32 cellular contexts compared by ENCODE assay signal in the genomic region with DNA sequence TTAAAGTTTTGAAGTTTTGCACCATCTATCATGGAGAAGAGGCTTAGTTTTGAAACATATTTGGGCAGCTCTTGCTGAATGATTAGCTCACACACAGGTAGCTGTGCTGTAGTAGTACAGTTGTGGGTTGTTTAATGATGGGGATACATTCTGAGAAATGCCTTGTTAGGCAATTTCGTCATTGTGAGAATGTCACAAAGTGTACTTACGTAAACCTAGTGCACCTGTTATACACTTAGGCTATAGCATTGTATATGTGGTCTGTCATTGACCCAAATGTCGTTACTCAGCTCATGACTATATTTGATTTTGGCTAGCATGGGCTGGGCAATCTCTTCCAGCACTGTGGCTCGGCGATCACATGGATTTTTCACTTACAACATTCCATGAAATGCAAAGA.
"Had no signal": no experiment of that assay in that cellular context is flagged by ENCODE, and none has a peak within 500 bp of the region (broad histone marks: within the 10 kb centered on the region; RNA-seq: fewer than 3 reads in every experiment).

No MANE protein-coding gene starts in this region.

- H3K36me3 ChIP-seq: adrenal gland, brain microvascular endothelial cell, esophagus squamous epithelium, gastrocnemius medialis, heart left ventricle, WERI-Rb-1 had no signal

- H3K4me1 Mint-ChIP-seq: activated B cell treated with CpG ODN at 0.5 μM for 24 hours; activated T-helper 17 cell treated with anti-CD3 and anti-CD28 coated beads, Interleukin-2, amount 50 U/mL, for 72 hours; central memory CD8-positive, alpha-beta T cell; T-helper 17 cell had no signal

- DNase-seq: activated B cell treated with CpG ODN at 0.5 μM for 24 hours; activated CD4-positive, alpha-beta T cell treated with anti-CD3 and anti-CD28 coated beads for 48 hours; activated CD4-positive, alpha-beta T cell treated with anti-CD3 and anti-CD28 coated beads, Interleukin-2, amount 50 U/mL, for 1 hour; activated CD4-positive, alpha-beta T cell treated with anti-CD3 and anti-CD28 coated beads, Interleukin-2, amount 50 U/mL, for 48 hours; activated CD8-positive, alpha-beta memory T cell treated with anti-CD3 and anti-CD28 coated beads for 24 hours; activated CD8-positive, alpha-beta T cell treated with anti-CD3 and anti-CD28 coated beads for 36 hours; activated effector memory CD4-positive, alpha-beta T cell treated with Interleukin-2 at 50 U/mL for 16 hours; activated gamma-delta T cell treated with Interleukin-2 at 50 U/mL for 16 hours; activated naive CD4-positive, alpha-beta T cell treated with anti-CD3 and anti-CD28 coated beads, Interleukin-2, amount 50 U/mL, for 16 hours; activated naive CD4-positive, alpha-beta T cell treated with Interleukin-2 at 50 U/mL for 16 hours; activated T-cell treated with anti-CD3 and anti-CD28 coated beads, Interleukin-2, amount 50 U/mL, for 4 hours; adrenal gland; amygdala; aorta; brain microvascular endothelial cell; dorsolateral prefrontal cortex; effector memory CD8-positive, alpha-beta T cell; esophagus squamous epithelium; gastrocnemius medialis; glutamatergic neuron; heart left ventricle; T-helper 1 cell; T-helper 17 cell; T1000; WERI-Rb-1 had no signal

- ATAC-seq: activated CD4-positive, CD25-positive, alpha-beta regulatory T cell treated with anti-CD3 and anti-CD28 coated beads, Interleukin-2, amount 50 U/mL, for 24 hours; activated CD8-positive, alpha-beta T cell treated with anti-CD3 and anti-CD28 coated beads for 36 hours; activated T-cell treated with anti-CD3 and anti-CD28 coated beads, Interleukin-2, amount 50 U/mL, for 4 hours; activated T-helper 17 cell treated with anti-CD3 and anti-CD28 coated beads, Interleukin-2, amount 50 U/mL, for 72 hours; effector memory CD8-positive, alpha-beta T cell; gastrocnemius medialis; heart left ventricle; T-helper 17 cell had no signal

- H3K9me3 ChIP-seq: adrenal gland, esophagus squamous epithelium, gastrocnemius medialis, heart left ventricle had no signal

- H3K36me3 Mint-ChIP-seq: activated naive CD8-positive, alpha-beta T cell had no signal

- H3K27ac Mint-ChIP-seq: activated B cell treated with CpG ODN at 0.5 μM for 24 hours; activated CD8-positive, alpha-beta T cell treated with anti-CD3 and anti-CD28 coated beads for 36 hours; activated naive CD8-positive, alpha-beta T cell; activated T-helper 17 cell treated with anti-CD3 and anti-CD28 coated beads, Interleukin-2, amount 50 U/mL, for 72 hours; dendritic cell treated with granulocyte-macrophage colony-stimulating factor and Interleukin-4, amounts not matched to agents 40 ng/mL and 50 ng/mL, for 4 days; effector memory CD8-positive, alpha-beta T cell; T-helper 17 cell; T-helper 2 cell treated with Interferon-gamma antibody and Interleukin-4, amounts not matched to agents 5 μg/mL and 100 μg/mL, for 36 hours had no signal

- H3K27me3 Mint-ChIP-seq: activated B cell treated with CpG ODN at 0.5 μM for 24 hours; activated CD8-positive, alpha-beta T cell treated with anti-CD3 and anti-CD28 coated beads for 36 hours; activated naive CD8-positive, alpha-beta T cell; activated T-helper 17 cell treated with anti-CD3 and anti-CD28 coated beads, Interleukin-2, amount 50 U/mL, for 72 hours; central memory CD8-positive, alpha-beta T cell; dendritic cell treated with granulocyte-macrophage colony-stimulating factor and Interleukin-4, amounts not matched to agents 40 ng/mL and 50 ng/mL, for 4 days; effector memory CD8-positive, alpha-beta T cell; T-helper 17 cell had no signal

- H3K27me3 ChIP-seq: adrenal gland, brain microvascular endothelial cell, esophagus squamous epithelium, gastrocnemius medialis, heart left ventricle had no signal

- H3K4me3 ChIP-seq: adrenal gland, coronary artery, dorsolateral prefrontal cortex, esophagus squamous epithelium, gastrocnemius medialis, heart left ventricle had no signal

- H3K4me1 ChIP-seq: adrenal gland, esophagus squamous epithelium, gastrocnemius medialis had no signal

- H3K9me3 Mint-ChIP-seq: activated B cell treated with CpG ODN at 0.5 μM for 24 hours; activated CD8-positive, alpha-beta T cell treated with anti-CD3 and anti-CD28 coated beads for 36 hours; activated T-cell treated with anti-CD3 and anti-CD28 coated beads, Interleukin-2, amount 50 U/mL, for 4 hours; T-helper 2 cell treated with Interferon-gamma antibody and Interleukin-4, amounts not matched to agents 5 μg/mL and 100 μg/mL, for 36 hours had no signal

- H3K27ac ChIP-seq: adrenal gland, brain microvascular endothelial cell, coronary artery, dorsolateral prefrontal cortex, esophagus squamous epithelium, gastrocnemius medialis, heart left ventricle, WERI-Rb-1 had no signal

- H3K4me3 Mint-ChIP-seq: activated B cell treated with CpG ODN at 0.5 μM for 24 hours; activated CD8-positive, alpha-beta T cell treated with anti-CD3 and anti-CD28 coated beads for 36 hours; activated naive CD8-positive, alpha-beta T cell; activated T-cell treated with anti-CD3 and anti-CD28 coated beads, Interleukin-2, amount 50 U/mL, for 4 hours; activated T-helper 17 cell treated with anti-CD3 and anti-CD28 coated beads, Interleukin-2, amount 50 U/mL, for 72 hours; central memory CD8-positive, alpha-beta T cell; dendritic cell treated with granulocyte-macrophage colony-stimulating factor and Interleukin-4, amounts not matched to agents 40 ng/mL and 50 ng/mL, for 4 days; effector memory CD8-positive, alpha-beta T cell; T-helper 17 cell; T-helper 2 cell treated with Interferon-gamma antibody and Interleukin-4, amounts not matched to agents 5 μg/mL and 100 μg/mL, for 36 hours had no signal
